In genomic region chr9:129841071-129841470, GRCh38 we compare ENCODE assay signal across 21 cellular contexts. TPM values are rescaled to one million over a fixed set of nuclear protein-coding genes. Genes with fewer than 3 reads are reported as not detected.
DNase-seq lines count a peak whose midpoint lies in the region; ATAC-seq, FAIRE-seq and TF ChIP-seq lines count a peak whose summit lies in the region.
"Had no signal": no experiment of that assay in that cellular context is flagged by ENCODE, and none has a peak within 500 bp of the region (broad histone marks: within the 10 kb centered on the region; RNA-seq: fewer than 3 reads in every experiment).

No MANE protein-coding gene starts in this region.

- H3K9ac ChIP-seq in SK-N-SH (no peak overlapping the region), HepG2 (ENCODE audit: insufficient read depth, low read depth, low read length) (no peak overlapping the region)

- H4K20me1 ChIP-seq in SK-N-SH (ENCODE audit: insufficient read depth) = no peaks in the 10 kb centered on the region
- H4K20me1 ChIP-seq in HepG2 (ENCODE audit: insufficient read depth, low read length) = no peaks in the 10 kb centered on the region

- POLR2A ChIA-PET in SK-N-SH (lab: Yijun Ruan, JAX) (interaction anchor here (0.9 kb wide), 1 partner anchor 12 kb away, joined by 3 read pairs; no protein-coding TSS in a partner anchor), HepG2 (lab: Yijun Ruan, JAX) (no interaction called here)

- no peak overlapping the region for H3K4me3 Mint-ChIP-seq in natural killer cell
- H3K4me3 Mint-ChIP-seq in natural killer cell treated with Interleukin-12 subunit alpha and Interleukin-12 subunit beta and Interleukin-15 and Interleukin-18, amount 100 ng/mL, for 72 hours = no peak overlapping the region
- H3K4me3 Mint-ChIP-seq in brain = no peak overlapping the region
- H3K4me3 Mint-ChIP-seq in stimulated activated naive CD8-positive, alpha-beta T cell treated with anti-CD3 and anti-CD28 coated beads, Interleukin-15, amount 100 ng/mL, for 72 hours = peak overlapping the region in 1 of 2 donors; percentile 35
- H3K4me3 Mint-ChIP-seq in stimulated activated memory B cell treated with anti-CD40 and anti-IgM and Interleukin-4, amounts not matched to agents 10 μg/mL and 1 μg/mL and 100 μg/mL, for 72 hours = no peak overlapping the region

- TF ChIP-seq EP300 in SK-N-SH (IDR thresholded peaks at IDR 0.05; ENCODE audit: borderline replicate concordance in 1 of 2, low read depth in 1 of 2, low read length in 1 of 2) = peak in 1 of 2 experiments; percentile 28; a peak in 1 of 4 replicates
- no peak for TF ChIP-seq EP300 in HepG2 (IDR thresholded peaks at IDR 0.05; ENCODE audit: low read depth in 2 of 2, low read length in 2 of 2)
- TF ChIP-seq EP300 in HepG2 (CRISPR knock-in tag; IDR thresholded peaks at IDR 0.05; ENCODE audit: borderline replicate concordance) = no peak

- H3K9me2 ChIP-seq in SK-N-SH = no peaks in the 10 kb centered on the region

- TF ChIP-seq CTCF in natural killer cell (IDR thresholded peaks at IDR 0.05) = no peak
- TF ChIP-seq CTCF in SK-N-SH (IDR thresholded peaks at IDR 0.05) = no peak
- no peak for TF ChIP-seq CTCF in brain (conservative IDR thresholded peaks at IDR 0.05)
- TF ChIP-seq CTCF in HepG2 (CRISPR knock-in tag; IDR thresholded peaks at IDR 0.05) = no peak

- H3K79me2 ChIP-seq in SK-N-SH (ENCODE audit: insufficient read depth) (peaks cover 9% of the 10 kb centered on the region), HepG2 (ENCODE audit: insufficient read depth, low read length) (no peaks in the 10 kb centered on the region)

- H3K4me1 ChIP-seq in SK-N-SH (ENCODE audit: control insufficient read depth in 1 of 2, insufficient read depth in 2 of 2, low read depth in 1 of 2, low read length in 1 of 2) (peaks cover 14 to 37% of the 10 kb centered on the region in 2 experiments), HepG2 (ENCODE audit: insufficient read depth, low read length) (peaks cover 8% of the 10 kb centered on the region)

- no peak for DNase-seq in natural killer cell
- DNase-seq in natural killer cell treated with Interleukin-12 subunit alpha and Interleukin-12 subunit beta and Interleukin-15 and Interleukin-18, amount 100 ng/mL, for 72 hours (ENCODE audit: low spot score) = no peak
- DNase-seq in SK-N-SH = no peak
- no peak for DNase-seq in stimulated activated naive CD8-positive, alpha-beta T cell treated with anti-CD3 and anti-CD28 coated beads, Interleukin-15, amount 100 ng/mL, for 72 hours
- no peak for DNase-seq in HepG2 (ENCODE audit: low spot score)
- DNase-seq: activated CD4-positive, CD25-positive, alpha-beta regulatory T cell; DMS79; glutamatergic neuron; GOT3; Kasumi-1; left colon; NCI-H1092; NCI-H2081; NCI-H446; psoas muscle; SJCRH30; trophoblast cell had no signal

- peaks cover 23% of the 10 kb centered on the region for H3F3A ChIP-seq in SK-N-SH (replicated peaks; ENCODE audit: insufficient read depth)

- H2AFZ ChIP-seq in SK-N-SH (ENCODE audit: low read depth) = no peak overlapping the region
- H2AFZ ChIP-seq in HepG2 (ENCODE audit: low read length) = no peak overlapping the region

- intact Hi-C loops in natural killer cell (cut with micrococcal nuclease) = no loop called here
- intact Hi-C loops in HepG2 (cut with micrococcal nuclease; ENCODE audit: unreplicated experiment) = no loop called here

- TF ChIP-seq RAD21 in SK-N-SH (IDR thresholded peaks at IDR 0.05; ENCODE audit: low read length) (peak; percentile 53), HepG2 (CRISPR knock-in tag; IDR thresholded peaks at IDR 0.05) (no peak)

- H3K4me3 ChIP-seq in SK-N-SH (ENCODE audit: low read depth in 2 of 2, low read length in 1 of 2) = no peak overlapping the region
- no peak overlapping the region for H3K4me3 ChIP-seq in HepG2 (replicated peaks in 1 of 3; ENCODE audit: insufficient read depth in 1 of 3, low read depth in 2 of 3, low read length in 3 of 3)
- H3K4me3 ChIP-seq: psoas muscle, SJCRH30 had no signal

- no peak for TF ChIP-seq POLR2A in HepG2 (IDR thresholded peaks at IDR 0.05; ENCODE audit: insufficient read depth in 1 of 2, low read depth in 2 of 2, low read length in 2 of 2)

- H3K9me3 Mint-ChIP-seq in natural killer cell (no peaks in the 10 kb centered on the region), brain (no peaks in the 10 kb centered on the region)
- H3K9me3 Mint-ChIP-seq in natural killer cell treated with Interleukin-12 subunit alpha and Interleukin-12 subunit beta and Interleukin-15 and Interleukin-18, amount 100 ng/mL, for 72 hours = no peaks in the 10 kb centered on the region
- H3K9me3 Mint-ChIP-seq in stimulated activated naive CD8-positive, alpha-beta T cell treated with anti-CD3 and anti-CD28 coated beads, Interleukin-15, amount 100 ng/mL, for 72 hours = no peaks in the 10 kb centered on the region
- H3K9me3 Mint-ChIP-seq in stimulated activated memory B cell treated with anti-CD40 and anti-IgM and Interleukin-4, amounts not matched to agents 10 μg/mL and 1 μg/mL and 100 μg/mL, for 72 hours = no peaks in the 10 kb centered on the region

- H3K27me3 ChIP-seq in SK-N-SH (ENCODE audit: insufficient read depth) (no peaks in the 10 kb centered on the region), HepG2 (ENCODE audit: control insufficient read depth in 1 of 2, insufficient read depth in 2 of 2, low read length in 2 of 2) (no peaks in the 10 kb centered on the region)
- H3K27me3 ChIP-seq: SJCRH30 had no signal

- FAIRE-seq in HepG2 (lab: Jason Lieb, UNC) = no peak
- FAIRE-seq: GM12891 had no signal

- no TSS peak for BruUV-seq in HepG2 (replicated peaks; lab: Mats Ljungman, UMichigan)

- H3K36me3 ChIP-seq in SK-N-SH (replicated peaks in 1 of 2; ENCODE audit: control insufficient read depth in 1 of 2, insufficient read depth in 2 of 2, low read length in 1 of 2) (no peaks in the 10 kb centered on the region), HepG2 (replicated peaks in 1 of 2; ENCODE audit: control insufficient read depth in 1 of 2, insufficient read depth in 2 of 2, low read length in 2 of 2) (no peaks in the 10 kb centered on the region)
- H3K36me3 ChIP-seq: SJCRH30 had no signal

- H3K36me3 Mint-ChIP-seq in natural killer cell (no peaks in the 10 kb centered on the region), brain (peaks cover 5% of the 10 kb centered on the region)
- no peaks in the 10 kb centered on the region for H3K36me3 Mint-ChIP-seq in natural killer cell treated with Interleukin-12 subunit alpha and Interleukin-12 subunit beta and Interleukin-15 and Interleukin-18, amount 100 ng/mL, for 72 hours
- peaks cover 6% of the 10 kb centered on the region for H3K36me3 Mint-ChIP-seq in stimulated activated memory B cell treated with anti-CD40 and anti-IgM and Interleukin-4, amounts not matched to agents 10 μg/mL and 1 μg/mL and 100 μg/mL, for 72 hours

- CTCF ChIA-PET in SK-N-SH (lab: Yijun Ruan, JAX) = no interaction called here
- CTCF ChIA-PET in HepG2 (lab: Yijun Ruan, JAX; ENCODE audit: low intra/inter-chr PET ratio, low total read pairs) = no interaction called here

- 58% methylated on average over 4 of the region's 4 CpGs for WGBS in SK-N-SH (ENCODE audit: low lambda C conversion rate)
- 81% methylated on average over 4 of the region's 4 CpGs for WGBS in HepG2 (ENCODE audit: low lambda C conversion rate)

- peak overlapping the region in 1 of 2 experiments; percentile 43; a peak in 1 of 4 replicates for H3K27ac ChIP-seq in SK-N-SH (ENCODE audit: low read depth in 2 of 2, low read length in 1 of 2)
- H3K27ac ChIP-seq in HepG2 (ENCODE audit: extremely low read length, insufficient read depth, low read length) = no peak overlapping the region
- H3K27ac ChIP-seq: psoas muscle, SJCRH30 had no signal

- in situ Hi-C loops in HepG2 (cut with HindIII; ENCODE audit: extremely low pct_ligation_motif_present, low pct_unique_long_range_greater_than_20kb) = no loop called here

- H3K4me2 ChIP-seq in SK-N-SH = no peak overlapping the region
- H3K4me2 ChIP-seq in HepG2 (ENCODE audit: low read depth, low read length) = no peak overlapping the region

- H3K27ac Mint-ChIP-seq in natural killer cell = peak overlapping the region; percentile 8 to 67
- peak overlapping the region in 1 of 2 donors; percentile 45 for H3K27ac Mint-ChIP-seq in natural killer cell treated with Interleukin-12 subunit alpha and Interleukin-12 subunit beta and Interleukin-15 and Interleukin-18, amount 100 ng/mL, for 72 hours
- H3K27ac Mint-ChIP-seq in brain = peak overlapping the region in 3 of 5 experiments; percentile 5 to 52 (median 9)
- peak overlapping the region; percentile 12 to 44 for H3K27ac Mint-ChIP-seq in stimulated activated naive CD8-positive, alpha-beta T cell treated with anti-CD3 and anti-CD28 coated beads, Interleukin-15, amount 100 ng/mL, for 72 hours
- no peak overlapping the region for H3K27ac Mint-ChIP-seq in stimulated activated memory B cell treated with anti-CD40 and anti-IgM and Interleukin-4, amounts not matched to agents 10 μg/mL and 1 μg/mL and 100 μg/mL, for 72 hours

- peaks cover 33 to 42% of the 10 kb centered on the region in 2 donors for H3K4me1 Mint-ChIP-seq in natural killer cell
- peaks cover 26 to 29% of the 10 kb centered on the region in 2 donors for H3K4me1 Mint-ChIP-seq in natural killer cell treated with Interleukin-12 subunit alpha and Interleukin-12 subunit beta and Interleukin-15 and Interleukin-18, amount 100 ng/mL, for 72 hours (ENCODE audit: low read depth in 2 of 2)
- H3K4me1 Mint-ChIP-seq in brain = peaks cover 40% of the 10 kb centered on the region
- H3K4me1 Mint-ChIP-seq in stimulated activated naive CD8-positive, alpha-beta T cell treated with anti-CD3 and anti-CD28 coated beads, Interleukin-15, amount 100 ng/mL, for 72 hours = peaks cover 73% of the 10 kb centered on the region
- peaks cover 37% of the 10 kb centered on the region for H3K4me1 Mint-ChIP-seq in stimulated activated memory B cell treated with anti-CD40 and anti-IgM and Interleukin-4, amounts not matched to agents 10 μg/mL and 1 μg/mL and 100 μg/mL, for 72 hours

- ATAC-seq in natural killer cell (no peak), GM18520 (IDR thresholded peaks at IDR 0.05; ENCODE audit: unreplicated experiment) (no peak), HepG2 (no peak)
- ATAC-seq in natural killer cell treated with Interleukin-12 subunit alpha and Interleukin-12 subunit beta and Interleukin-15 and Interleukin-18, amount 100 ng/mL, for 72 hours = no peak
- no peak for ATAC-seq in stimulated activated naive CD8-positive, alpha-beta T cell treated with anti-CD3 and anti-CD28 coated beads, Interleukin-15, amount 100 ng/mL, for 72 hours
- ATAC-seq in stimulated activated memory B cell treated with anti-CD40 and anti-IgM and Interleukin-4, amounts not matched to agents 10 μg/mL and 1 μg/mL and 100 μg/mL, for 72 hours = no peak
- ATAC-seq: left colon, psoas muscle had no signal

- H3K9me3 ChIP-seq in SK-N-SH (no peaks in the 10 kb centered on the region), HepG2 (ENCODE audit: low read length) (no peaks in the 10 kb centered on the region)
- H3K9me3 ChIP-seq: psoas muscle, SJCRH30 had no signal

- H3K27me3 Mint-ChIP-seq in natural killer cell (ENCODE audit: low read depth in 2 of 2) = no peaks in the 10 kb centered on the region
- H3K27me3 Mint-ChIP-seq in natural killer cell treated with Interleukin-12 subunit alpha and Interleukin-12 subunit beta and Interleukin-15 and Interleukin-18, amount 100 ng/mL, for 72 hours = no peaks in the 10 kb centered on the region
- peaks cover 3% of the 10 kb centered on the region for H3K27me3 Mint-ChIP-seq in brain
- H3K27me3 Mint-ChIP-seq in stimulated activated naive CD8-positive, alpha-beta T cell treated with anti-CD3 and anti-CD28 coated beads, Interleukin-15, amount 100 ng/mL, for 72 hours = no peaks in the 10 kb centered on the region
- H3K27me3 Mint-ChIP-seq in stimulated activated memory B cell treated with anti-CD40 and anti-IgM and Interleukin-4, amounts not matched to agents 10 μg/mL and 1 μg/mL and 100 μg/mL, for 72 hours = no peaks in the 10 kb centered on the region

RNA-seq across cellular contexts. Expression of gene USP20, which starts 5.8 kb away (rescaled TPM):
- total RNA-seq in natural killer cell = 10 to 100 TPM; 66.8 to 86.1 (median 80.3) TPM
- 10 to 100 TPM; 34.7 to 44.3 TPM for total RNA-seq in natural killer cell treated with Interleukin-12 subunit alpha and Interleukin-12 subunit beta and Interleukin-15 and Interleukin-18, amount 100 ng/mL, for 72 hours
- 17.7 and 22.5 TPM in 2 replicates for polyA plus RNA-seq in SK-N-SH (2012; rRNA removed)
- 5.7 and 9.7 TPM in 2 replicates for polyA plus RNA-seq in SK-N-SH (2012; cell fraction: cytosol; rRNA removed)
- 74.9 and 88.3 TPM in 2 replicates for polyA plus RNA-seq in SK-N-SH (2012; cell fraction: nucleus; rRNA removed)
- 61.8 TPM for polyA plus RNA-seq in brain (ENCODE audit: insufficient read depth, low read depth, low replicate concordance)
- 2.9 and 4.4 TPM in 2 replicates for total RNA-seq in HepG2 (2016; rRNA removed; fragmentation: Illumina TruSeq; extraction: Trizol)
- total RNA-seq in HepG2 (2016; cell fraction: cytosol; rRNA removed; fragmentation: Illumina TruSeq; extraction: Trizol; ENCODE audit: low read depth) = 0.51 and 1.3 TPM in 2 replicates
- 3.8 and 5.0 TPM in 2 replicates for total RNA-seq in HepG2 (2016; cell fraction: insoluble cytoplasmic fraction; rRNA removed; fragmentation: Illumina TruSeq; extraction: Trizol)
- 1.9 and 2.3 TPM in 2 replicates for total RNA-seq in HepG2 (2016; cell fraction: membrane; rRNA removed; fragmentation: Illumina TruSeq; extraction: Trizol)
- total RNA-seq in HepG2 (2016; cell fraction: nucleus; rRNA removed; fragmentation: Illumina TruSeq; extraction: Trizol) = 5.5 TPM in 2 replicates
- polyA plus RNA-seq in HepG2 (2011; rRNA removed) = 5.9 and 8.7 TPM in 2 replicates
- 4.0 and 5.7 TPM in 2 replicates for polyA plus RNA-seq in HepG2 (2011; cell fraction: cytosol; rRNA removed)
- 64.1 and 76.1 TPM in 2 replicates for polyA plus RNA-seq in HepG2 (2011; cell fraction: nucleus; rRNA removed)
- polyA plus RNA-seq in HepG2 (2012) = 7.5 and 8.7 TPM in 2 replicates
- polyA plus RNA-seq in HepG2 (2016; cell fraction: cytosol; fragmentation: Illumina TruSeq; extraction: Trizol; ENCODE audit: low read depth) = 0.70 and 0.96 TPM in 2 replicates
- 2.6 and 3.2 TPM in 2 replicates for polyA plus RNA-seq in HepG2 (2016; cell fraction: insoluble cytoplasmic fraction; fragmentation: Illumina TruSeq; extraction: Trizol; ENCODE audit: low read depth)
- 1.4 and 1.5 TPM in 2 replicates for polyA plus RNA-seq in HepG2 (2016; cell fraction: membrane; fragmentation: Illumina TruSeq; extraction: Trizol; ENCODE audit: low read depth)
- 14.4 and 18.6 TPM in 2 replicates for polyA plus RNA-seq in HepG2 (2016; cell fraction: nucleus; fragmentation: Illumina TruSeq; extraction: Trizol; ENCODE audit: insufficient read depth, low read depth)
- 11.2 and 18.8 TPM in 2 replicates for polyA minus RNA-seq in HepG2 (2011; rRNA and poly(A)+ RNA removed; ENCODE audit: low replicate concordance)
- 3.8 and 5.1 TPM in 2 replicates for polyA minus RNA-seq in HepG2 (2011; cell fraction: cytosol; rRNA and poly(A)+ RNA removed)
- 8.5 and 10.2 TPM in 2 replicates for polyA minus RNA-seq in HepG2 (2011; cell fraction: nucleus; rRNA and poly(A)+ RNA removed)

RNA-seq across cellular contexts. Expression of gene C9orf78, which starts 6.0 kb away (rescaled TPM):
- total RNA-seq in natural killer cell (10 to 100 TPM; 93.7 to 97.9 (median 97.6) TPM), HepG2 (2016; rRNA removed; fragmentation: Illumina TruSeq; extraction: Trizol) (35.5 and 49.0 TPM in 2 replicates)
- total RNA-seq in natural killer cell treated with Interleukin-12 subunit alpha and Interleukin-12 subunit beta and Interleukin-15 and Interleukin-18, amount 100 ng/mL, for 72 hours = 10 to 100 TPM; 39.8 to 65.3 TPM
- polyA plus RNA-seq in SK-N-SH (2012; rRNA removed) (59.2 and 70.8 TPM in 2 replicates), brain (ENCODE audit: insufficient read depth, low read depth, low replicate concordance) (119 TPM), HepG2 (2011; rRNA removed) (14.7 and 18.4 TPM in 2 replicates)
- 95.1 and 121 TPM in 2 replicates for polyA plus RNA-seq in SK-N-SH (2012; cell fraction: cytosol; rRNA removed)
- polyA plus RNA-seq in SK-N-SH (2012; cell fraction: nucleus; rRNA removed) = 9.8 and 19.0 TPM in 2 replicates
- total RNA-seq in HepG2 (2016; cell fraction: cytosol; rRNA removed; fragmentation: Illumina TruSeq; extraction: Trizol; ENCODE audit: low read depth) = 14.6 and 16.3 TPM in 2 replicates
- total RNA-seq in HepG2 (2016; cell fraction: insoluble cytoplasmic fraction; rRNA removed; fragmentation: Illumina TruSeq; extraction: Trizol) = 37.6 and 59.4 TPM in 2 replicates
- total RNA-seq in HepG2 (2016; cell fraction: membrane; rRNA removed; fragmentation: Illumina TruSeq; extraction: Trizol) = 28.0 and 28.1 TPM in 2 replicates
- total RNA-seq in HepG2 (2016; cell fraction: nucleus; rRNA removed; fragmentation: Illumina TruSeq; extraction: Trizol) = 12.7 and 14.8 TPM in 2 replicates
- 17.3 and 19.6 TPM in 2 replicates for polyA plus RNA-seq in HepG2 (2011; cell fraction: cytosol; rRNA removed)
- polyA plus RNA-seq in HepG2 (2011; cell fraction: nucleus; rRNA removed) = 3.1 and 4.7 TPM in 2 replicates
- polyA plus RNA-seq in HepG2 (2012) = 23.6 and 27.5 TPM in 2 replicates
- polyA plus RNA-seq in HepG2 (2016; cell fraction: cytosol; fragmentation: Illumina TruSeq; extraction: Trizol; ENCODE audit: low read depth) = 18.5 and 18.8 TPM in 2 replicates
- polyA plus RNA-seq in HepG2 (2016; cell fraction: insoluble cytoplasmic fraction; fragmentation: Illumina TruSeq; extraction: Trizol; ENCODE audit: low read depth) = 81.0 and 86.6 TPM in 2 replicates
- 30.0 and 32.0 TPM in 2 replicates for polyA plus RNA-seq in HepG2 (2016; cell fraction: membrane; fragmentation: Illumina TruSeq; extraction: Trizol; ENCODE audit: low read depth)
- 30.1 and 37.2 TPM in 2 replicates for polyA plus RNA-seq in HepG2 (2016; cell fraction: nucleus; fragmentation: Illumina TruSeq; extraction: Trizol; ENCODE audit: insufficient read depth, low read depth)
- polyA minus RNA-seq in HepG2 (2011; rRNA and poly(A)+ RNA removed; ENCODE audit: low replicate concordance) = 1.4 and 13.5 TPM in 2 replicates
- 8.1 and 10.6 TPM in 2 replicates for polyA minus RNA-seq in HepG2 (2011; cell fraction: cytosol; rRNA and poly(A)+ RNA removed)
- 7.0 and 9.3 TPM in 2 replicates for polyA minus RNA-seq in HepG2 (2011; cell fraction: nucleus; rRNA and poly(A)+ RNA removed)

RNA-seq across cellular contexts. Expression of gene TOR1A, which starts 17.1 kb away (rescaled TPM):
- total RNA-seq in natural killer cell (10 to 100 TPM; 26.1 to 36.4 (median 34.8) TPM), HepG2 (2016; rRNA removed; fragmentation: Illumina TruSeq; extraction: Trizol) (18.6 and 31.6 TPM in 2 replicates)
- total RNA-seq in natural killer cell treated with Interleukin-12 subunit alpha and Interleukin-12 subunit beta and Interleukin-15 and Interleukin-18, amount 100 ng/mL, for 72 hours = 10 to 100 TPM; 53.5 to 54.7 TPM
- polyA plus RNA-seq in SK-N-SH (2012; rRNA removed) (85.3 and 120 TPM in 2 replicates), brain (ENCODE audit: insufficient read depth, low read depth, low replicate concordance) (53.5 TPM), HepG2 (2011; rRNA removed) (39.6 and 41.4 TPM in 2 replicates)
- polyA plus RNA-seq in SK-N-SH (2012; cell fraction: cytosol; rRNA removed) = 96.1 and 107 TPM in 2 replicates
- polyA plus RNA-seq in SK-N-SH (2012; cell fraction: nucleus; rRNA removed) = 41.4 and 53.5 TPM in 2 replicates
- 6.7 and 8.0 TPM in 2 replicates for total RNA-seq in HepG2 (2016; cell fraction: cytosol; rRNA removed; fragmentation: Illumina TruSeq; extraction: Trizol; ENCODE audit: low read depth)
- 19.9 and 29.3 TPM in 2 replicates for total RNA-seq in HepG2 (2016; cell fraction: insoluble cytoplasmic fraction; rRNA removed; fragmentation: Illumina TruSeq; extraction: Trizol)
- total RNA-seq in HepG2 (2016; cell fraction: membrane; rRNA removed; fragmentation: Illumina TruSeq; extraction: Trizol) = 15.5 and 16.3 TPM in 2 replicates
- total RNA-seq in HepG2 (2016; cell fraction: nucleus; rRNA removed; fragmentation: Illumina TruSeq; extraction: Trizol) = 28.0 and 32.7 TPM in 2 replicates
- 45.2 and 49.1 TPM in 2 replicates for polyA plus RNA-seq in HepG2 (2011; cell fraction: cytosol; rRNA removed)
- 18.7 and 22.3 TPM in 2 replicates for polyA plus RNA-seq in HepG2 (2011; cell fraction: nucleus; rRNA removed)
- polyA plus RNA-seq in HepG2 (2012) = 21.5 and 23.6 TPM in 2 replicates
- polyA plus RNA-seq in HepG2 (2016; cell fraction: cytosol; fragmentation: Illumina TruSeq; extraction: Trizol; ENCODE audit: low read depth) = 6.1 and 7.7 TPM in 2 replicates
- polyA plus RNA-seq in HepG2 (2016; cell fraction: insoluble cytoplasmic fraction; fragmentation: Illumina TruSeq; extraction: Trizol; ENCODE audit: low read depth) = 22.1 and 24.0 TPM in 2 replicates
- polyA plus RNA-seq in HepG2 (2016; cell fraction: membrane; fragmentation: Illumina TruSeq; extraction: Trizol; ENCODE audit: low read depth) = 12.0 and 13.6 TPM in 2 replicates
- polyA plus RNA-seq in HepG2 (2016; cell fraction: nucleus; fragmentation: Illumina TruSeq; extraction: Trizol; ENCODE audit: insufficient read depth, low read depth) = 48.4 and 49.7 TPM in 2 replicates
- 35.9 and 66.9 TPM in 2 replicates for polyA minus RNA-seq in HepG2 (2011; rRNA and poly(A)+ RNA removed; ENCODE audit: low replicate concordance)
- polyA minus RNA-seq in HepG2 (2011; cell fraction: cytosol; rRNA and poly(A)+ RNA removed) = 17.9 TPM in 2 replicates
- polyA minus RNA-seq in HepG2 (2011; cell fraction: nucleus; rRNA and poly(A)+ RNA removed) = 23.1 and 23.7 TPM in 2 replicates

RNA-seq across cellular contexts. Expression of gene TOR1B, which starts 38.1 kb away (rescaled TPM):
- 10 to 100 TPM; 20.2 to 30.5 (median 23.9) TPM for total RNA-seq in natural killer cell
- 10 to 100 TPM; 23.0 to 24.5 TPM for total RNA-seq in natural killer cell treated with Interleukin-12 subunit alpha and Interleukin-12 subunit beta and Interleukin-15 and Interleukin-18, amount 100 ng/mL, for 72 hours
- polyA plus RNA-seq in SK-N-SH (2012; rRNA removed) = 37.4 and 50.2 TPM in 2 replicates
- 38.1 and 42.5 TPM in 2 replicates for polyA plus RNA-seq in SK-N-SH (2012; cell fraction: cytosol; rRNA removed)
- 42.4 and 57.4 TPM in 2 replicates for polyA plus RNA-seq in SK-N-SH (2012; cell fraction: nucleus; rRNA removed)
- polyA plus RNA-seq in brain (ENCODE audit: insufficient read depth, low read depth, low replicate concordance) = 23.7 TPM
- 8.2 and 18.1 TPM in 2 replicates for total RNA-seq in HepG2 (2016; rRNA removed; fragmentation: Illumina TruSeq; extraction: Trizol)
- total RNA-seq in HepG2 (2016; cell fraction: cytosol; rRNA removed; fragmentation: Illumina TruSeq; extraction: Trizol; ENCODE audit: low read depth) = 1.8 and 2.1 TPM in 2 replicates
- 8.2 and 16.7 TPM in 2 replicates for total RNA-seq in HepG2 (2016; cell fraction: insoluble cytoplasmic fraction; rRNA removed; fragmentation: Illumina TruSeq; extraction: Trizol)
- total RNA-seq in HepG2 (2016; cell fraction: membrane; rRNA removed; fragmentation: Illumina TruSeq; extraction: Trizol) = 4.8 and 6.4 TPM in 2 replicates
- total RNA-seq in HepG2 (2016; cell fraction: nucleus; rRNA removed; fragmentation: Illumina TruSeq; extraction: Trizol) = 15.4 and 17.8 TPM in 2 replicates
- polyA plus RNA-seq in HepG2 (2011; rRNA removed) = 21.3 and 22.8 TPM in 2 replicates
- 18.4 and 25.0 TPM in 2 replicates for polyA plus RNA-seq in HepG2 (2011; cell fraction: cytosol; rRNA removed)
- polyA plus RNA-seq in HepG2 (2011; cell fraction: nucleus; rRNA removed) = 9.9 and 15.3 TPM in 2 replicates
- polyA plus RNA-seq in HepG2 (2012) = 12.4 and 18.5 TPM in 2 replicates
- 1.5 and 1.6 TPM in 2 replicates for polyA plus RNA-seq in HepG2 (2016; cell fraction: cytosol; fragmentation: Illumina TruSeq; extraction: Trizol; ENCODE audit: low read depth)
- polyA plus RNA-seq in HepG2 (2016; cell fraction: insoluble cytoplasmic fraction; fragmentation: Illumina TruSeq; extraction: Trizol; ENCODE audit: low read depth) = 6.6 and 8.2 TPM in 2 replicates
- polyA plus RNA-seq in HepG2 (2016; cell fraction: membrane; fragmentation: Illumina TruSeq; extraction: Trizol; ENCODE audit: low read depth) = 3.4 and 3.7 TPM in 2 replicates
- polyA plus RNA-seq in HepG2 (2016; cell fraction: nucleus; fragmentation: Illumina TruSeq; extraction: Trizol; ENCODE audit: insufficient read depth, low read depth) = 24.0 and 24.3 TPM in 2 replicates
- polyA minus RNA-seq in HepG2 (2011; rRNA and poly(A)+ RNA removed; ENCODE audit: low replicate concordance) = 18.9 and 43.4 TPM in 2 replicates
- polyA minus RNA-seq in HepG2 (2011; cell fraction: cytosol; rRNA and poly(A)+ RNA removed) = 11.5 and 13.4 TPM in 2 replicates
- polyA minus RNA-seq in HepG2 (2011; cell fraction: nucleus; rRNA and poly(A)+ RNA removed) = 9.5 and 14.4 TPM in 2 replicates
